1 cellular context compared by ENCODE assay signal in the genomic region with DNA sequence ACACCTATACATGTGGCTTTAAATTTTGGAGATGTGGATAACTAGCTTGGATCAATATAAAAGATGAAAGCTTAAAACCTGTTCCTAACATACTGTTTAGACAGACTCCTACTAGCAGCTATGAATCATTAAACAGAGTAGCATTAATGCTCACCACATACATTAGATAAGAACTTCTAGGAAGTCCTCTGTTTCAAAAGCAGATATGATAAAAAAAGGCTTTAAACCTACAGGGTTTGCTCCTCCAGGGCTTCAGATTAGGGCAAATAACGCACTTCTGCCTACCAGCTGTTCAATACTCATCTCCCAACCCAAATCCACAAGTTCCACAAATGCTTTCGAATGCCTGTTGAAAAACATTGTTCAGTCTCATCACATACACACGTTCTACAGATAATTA.
A peak's percentile ranks its signal among the peaks of the same experiment; 100 is the strongest.
TF ChIP-seq lines count a peak whose summit lies in the region.

No MANE protein-coding gene starts in this region.

TF ChIP-seq in K562, 482 proteins besides CTCF, POLR2A, EP300 and RAD21 (continued from another document and continues in another):
- TF ChIP-seq, protein P1, sequence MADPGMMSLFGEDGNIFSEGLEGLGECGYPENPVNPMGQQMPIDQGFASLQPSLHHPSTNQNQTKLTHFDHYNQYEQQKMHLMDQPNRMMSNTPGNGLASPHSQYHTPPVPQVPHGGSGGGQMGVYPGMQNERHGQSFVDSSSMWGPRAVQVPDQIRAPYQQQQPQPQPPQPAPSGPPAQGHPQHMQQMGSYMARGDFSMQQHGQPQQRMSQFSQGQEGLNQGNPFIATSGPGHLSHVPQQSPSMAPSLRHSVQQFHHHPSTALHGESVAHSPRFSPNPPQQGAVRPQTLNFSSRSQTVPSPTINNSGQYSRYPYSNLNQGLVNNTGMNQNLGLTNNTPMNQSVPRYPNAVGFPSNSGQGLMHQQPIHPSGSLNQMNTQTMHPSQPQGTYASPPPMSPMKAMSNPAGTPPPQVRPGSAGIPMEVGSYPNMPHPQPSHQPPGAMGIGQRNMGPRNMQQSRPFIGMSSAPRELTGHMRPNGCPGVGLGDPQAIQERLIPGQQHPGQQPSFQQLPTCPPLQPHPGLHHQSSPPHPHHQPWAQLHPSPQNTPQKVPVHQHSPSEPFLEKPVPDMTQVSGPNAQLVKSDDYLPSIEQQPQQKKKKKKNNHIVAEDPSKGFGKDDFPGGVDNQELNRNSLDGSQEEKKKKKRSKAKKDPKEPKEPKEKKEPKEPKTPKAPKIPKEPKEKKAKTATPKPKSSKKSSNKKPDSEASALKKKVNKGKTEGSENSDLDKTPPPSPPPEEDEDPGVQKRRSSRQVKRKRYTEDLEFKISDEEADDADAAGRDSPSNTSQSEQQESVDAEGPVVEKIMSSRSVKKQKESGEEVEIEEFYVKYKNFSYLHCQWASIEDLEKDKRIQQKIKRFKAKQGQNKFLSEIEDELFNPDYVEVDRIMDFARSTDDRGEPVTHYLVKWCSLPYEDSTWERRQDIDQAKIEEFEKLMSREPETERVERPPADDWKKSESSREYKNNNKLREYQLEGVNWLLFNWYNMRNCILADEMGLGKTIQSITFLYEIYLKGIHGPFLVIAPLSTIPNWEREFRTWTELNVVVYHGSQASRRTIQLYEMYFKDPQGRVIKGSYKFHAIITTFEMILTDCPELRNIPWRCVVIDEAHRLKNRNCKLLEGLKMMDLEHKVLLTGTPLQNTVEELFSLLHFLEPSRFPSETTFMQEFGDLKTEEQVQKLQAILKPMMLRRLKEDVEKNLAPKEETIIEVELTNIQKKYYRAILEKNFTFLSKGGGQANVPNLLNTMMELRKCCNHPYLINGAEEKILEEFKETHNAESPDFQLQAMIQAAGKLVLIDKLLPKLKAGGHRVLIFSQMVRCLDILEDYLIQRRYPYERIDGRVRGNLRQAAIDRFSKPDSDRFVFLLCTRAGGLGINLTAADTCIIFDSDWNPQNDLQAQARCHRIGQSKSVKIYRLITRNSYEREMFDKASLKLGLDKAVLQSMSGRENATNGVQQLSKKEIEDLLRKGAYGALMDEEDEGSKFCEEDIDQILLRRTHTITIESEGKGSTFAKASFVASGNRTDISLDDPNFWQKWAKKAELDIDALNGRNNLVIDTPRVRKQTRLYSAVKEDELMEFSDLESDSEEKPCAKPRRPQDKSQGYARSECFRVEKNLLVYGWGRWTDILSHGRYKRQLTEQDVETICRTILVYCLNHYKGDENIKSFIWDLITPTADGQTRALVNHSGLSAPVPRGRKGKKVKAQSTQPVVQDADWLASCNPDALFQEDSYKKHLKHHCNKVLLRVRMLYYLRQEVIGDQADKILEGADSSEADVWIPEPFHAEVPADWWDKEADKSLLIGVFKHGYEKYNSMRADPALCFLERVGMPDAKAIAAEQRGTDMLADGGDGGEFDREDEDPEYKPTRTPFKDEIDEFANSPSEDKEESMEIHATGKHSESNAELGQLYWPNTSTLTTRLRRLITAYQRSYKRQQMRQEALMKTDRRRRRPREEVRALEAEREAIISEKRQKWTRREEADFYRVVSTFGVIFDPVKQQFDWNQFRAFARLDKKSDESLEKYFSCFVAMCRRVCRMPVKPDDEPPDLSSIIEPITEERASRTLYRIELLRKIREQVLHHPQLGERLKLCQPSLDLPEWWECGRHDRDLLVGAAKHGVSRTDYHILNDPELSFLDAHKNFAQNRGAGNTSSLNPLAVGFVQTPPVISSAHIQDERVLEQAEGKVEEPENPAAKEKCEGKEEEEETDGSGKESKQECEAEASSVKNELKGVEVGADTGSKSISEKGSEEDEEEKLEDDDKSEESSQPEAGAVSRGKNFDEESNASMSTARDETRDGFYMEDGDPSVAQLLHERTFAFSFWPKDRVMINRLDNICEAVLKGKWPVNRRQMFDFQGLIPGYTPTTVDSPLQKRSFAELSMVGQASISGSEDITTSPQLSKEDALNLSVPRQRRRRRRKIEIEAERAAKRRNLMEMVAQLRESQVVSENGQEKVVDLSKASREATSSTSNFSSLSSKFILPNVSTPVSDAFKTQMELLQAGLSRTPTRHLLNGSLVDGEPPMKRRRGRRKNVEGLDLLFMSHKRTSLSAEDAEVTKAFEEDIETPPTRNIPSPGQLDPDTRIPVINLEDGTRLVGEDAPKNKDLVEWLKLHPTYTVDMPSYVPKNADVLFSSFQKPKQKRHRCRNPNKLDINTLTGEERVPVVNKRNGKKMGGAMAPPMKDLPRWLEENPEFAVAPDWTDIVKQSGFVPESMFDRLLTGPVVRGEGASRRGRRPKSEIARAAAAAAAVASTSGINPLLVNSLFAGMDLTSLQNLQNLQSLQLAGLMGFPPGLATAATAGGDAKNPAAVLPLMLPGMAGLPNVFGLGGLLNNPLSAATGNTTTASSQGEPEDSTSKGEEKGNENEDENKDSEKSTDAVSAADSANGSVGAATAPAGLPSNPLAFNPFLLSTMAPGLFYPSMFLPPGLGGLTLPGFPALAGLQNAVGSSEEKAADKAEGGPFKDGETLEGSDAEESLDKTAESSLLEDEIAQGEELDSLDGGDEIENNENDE (IDR thresholded peaks at IDR 0.05; ENCODE audit: low read depth, low read length) = no peak
- TF ChIP-seq ZNF174 (CRISPR knock-in tag; IDR thresholded peaks at IDR 0.05) = no peak
- TF ChIP-seq KDM4B (IDR thresholded peaks at IDR 0.05; ENCODE audit: borderline replicate concordance in 2 of 2, low read depth in 1 of 2) = no peak
- TF ChIP-seq, protein P2, sequence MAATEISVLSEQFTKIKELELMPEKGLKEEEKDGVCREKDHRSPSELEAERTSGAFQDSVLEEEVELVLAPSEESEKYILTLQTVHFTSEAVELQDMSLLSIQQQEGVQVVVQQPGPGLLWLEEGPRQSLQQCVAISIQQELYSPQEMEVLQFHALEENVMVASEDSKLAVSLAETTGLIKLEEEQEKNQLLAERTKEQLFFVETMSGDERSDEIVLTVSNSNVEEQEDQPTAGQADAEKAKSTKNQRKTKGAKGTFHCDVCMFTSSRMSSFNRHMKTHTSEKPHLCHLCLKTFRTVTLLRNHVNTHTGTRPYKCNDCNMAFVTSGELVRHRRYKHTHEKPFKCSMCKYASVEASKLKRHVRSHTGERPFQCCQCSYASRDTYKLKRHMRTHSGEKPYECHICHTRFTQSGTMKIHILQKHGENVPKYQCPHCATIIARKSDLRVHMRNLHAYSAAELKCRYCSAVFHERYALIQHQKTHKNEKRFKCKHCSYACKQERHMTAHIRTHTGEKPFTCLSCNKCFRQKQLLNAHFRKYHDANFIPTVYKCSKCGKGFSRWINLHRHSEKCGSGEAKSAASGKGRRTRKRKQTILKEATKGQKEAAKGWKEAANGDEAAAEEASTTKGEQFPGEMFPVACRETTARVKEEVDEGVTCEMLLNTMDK (IDR thresholded peaks at IDR 0.05; ENCODE audit: borderline replicate concordance, insufficient read depth, low read depth, low read length, poor library complexity, severe bottlenecking) = no peak
- TF ChIP-seq YBX1 (IDR thresholded peaks at IDR 0.05) = no peak
- TF ChIP-seq TRIM28 (IDR thresholded peaks at IDR 0.05) = no peak
- TF ChIP-seq SREBF1 (IDR thresholded peaks at IDR 0.05; ENCODE audit: borderline replicate concordance, low read depth, low read length) = no peak
- no peak for TF ChIP-seq CEBPB (tag; IDR thresholded peaks at IDR 0.05)
- TF ChIP-seq, protein P3, sequence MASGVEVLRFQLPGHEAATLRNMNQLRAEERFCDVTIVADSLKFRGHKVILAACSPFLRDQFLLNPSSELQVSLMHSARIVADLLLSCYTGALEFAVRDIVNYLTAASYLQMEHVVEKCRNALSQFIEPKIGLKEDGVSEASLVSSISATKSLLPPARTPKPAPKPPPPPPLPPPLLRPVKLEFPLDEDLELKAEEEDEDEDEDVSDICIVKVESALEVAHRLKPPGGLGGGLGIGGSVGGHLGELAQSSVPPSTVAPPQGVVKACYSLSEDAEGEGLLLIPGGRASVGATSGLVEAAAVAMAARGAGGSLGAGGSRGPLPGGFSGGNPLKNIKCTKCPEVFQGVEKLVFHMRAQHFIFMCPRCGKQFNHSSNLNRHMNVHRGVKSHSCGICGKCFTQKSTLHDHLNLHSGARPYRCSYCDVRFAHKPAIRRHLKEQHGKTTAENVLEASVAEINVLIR (CRISPR knock-in tag; IDR thresholded peaks at IDR 0.05) = no peak
- TF ChIP-seq RFX5 (IDR thresholded peaks at IDR 0.05; ENCODE audit: low read depth, low read length) = no peak
- TF ChIP-seq, protein P4, sequence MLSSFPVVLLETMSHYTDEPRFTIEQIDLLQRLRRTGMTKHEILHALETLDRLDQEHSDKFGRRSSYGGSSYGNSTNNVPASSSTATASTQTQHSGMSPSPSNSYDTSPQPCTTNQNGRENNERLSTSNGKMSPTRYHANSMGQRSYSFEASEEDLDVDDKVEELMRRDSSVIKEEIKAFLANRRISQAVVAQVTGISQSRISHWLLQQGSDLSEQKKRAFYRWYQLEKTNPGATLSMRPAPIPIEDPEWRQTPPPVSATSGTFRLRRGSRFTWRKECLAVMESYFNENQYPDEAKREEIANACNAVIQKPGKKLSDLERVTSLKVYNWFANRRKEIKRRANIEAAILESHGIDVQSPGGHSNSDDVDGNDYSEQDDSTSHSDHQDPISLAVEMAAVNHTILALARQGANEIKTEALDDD (IDR thresholded peaks at IDR 0.05) = peak; percentile 91
- TF ChIP-seq TCF7L2 (IDR thresholded peaks at IDR 0.05; ENCODE audit: low read depth, low read length) = no peak
- TF ChIP-seq HLTF (IDR thresholded peaks at IDR 0.05) = no peak
- TF ChIP-seq HEY1 (CRISPR knock-in tag; IDR thresholded peaks at IDR 0.05; ENCODE audit: borderline replicate concordance) = no peak
- TF ChIP-seq, protein P5, sequence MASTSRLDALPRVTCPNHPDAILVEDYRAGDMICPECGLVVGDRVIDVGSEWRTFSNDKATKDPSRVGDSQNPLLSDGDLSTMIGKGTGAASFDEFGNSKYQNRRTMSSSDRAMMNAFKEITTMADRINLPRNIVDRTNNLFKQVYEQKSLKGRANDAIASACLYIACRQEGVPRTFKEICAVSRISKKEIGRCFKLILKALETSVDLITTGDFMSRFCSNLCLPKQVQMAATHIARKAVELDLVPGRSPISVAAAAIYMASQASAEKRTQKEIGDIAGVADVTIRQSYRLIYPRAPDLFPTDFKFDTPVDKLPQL (IDR thresholded peaks at IDR 0.05; ENCODE audit: extremely low read depth, insufficient read length) = no peak
- TF ChIP-seq, protein P6, sequence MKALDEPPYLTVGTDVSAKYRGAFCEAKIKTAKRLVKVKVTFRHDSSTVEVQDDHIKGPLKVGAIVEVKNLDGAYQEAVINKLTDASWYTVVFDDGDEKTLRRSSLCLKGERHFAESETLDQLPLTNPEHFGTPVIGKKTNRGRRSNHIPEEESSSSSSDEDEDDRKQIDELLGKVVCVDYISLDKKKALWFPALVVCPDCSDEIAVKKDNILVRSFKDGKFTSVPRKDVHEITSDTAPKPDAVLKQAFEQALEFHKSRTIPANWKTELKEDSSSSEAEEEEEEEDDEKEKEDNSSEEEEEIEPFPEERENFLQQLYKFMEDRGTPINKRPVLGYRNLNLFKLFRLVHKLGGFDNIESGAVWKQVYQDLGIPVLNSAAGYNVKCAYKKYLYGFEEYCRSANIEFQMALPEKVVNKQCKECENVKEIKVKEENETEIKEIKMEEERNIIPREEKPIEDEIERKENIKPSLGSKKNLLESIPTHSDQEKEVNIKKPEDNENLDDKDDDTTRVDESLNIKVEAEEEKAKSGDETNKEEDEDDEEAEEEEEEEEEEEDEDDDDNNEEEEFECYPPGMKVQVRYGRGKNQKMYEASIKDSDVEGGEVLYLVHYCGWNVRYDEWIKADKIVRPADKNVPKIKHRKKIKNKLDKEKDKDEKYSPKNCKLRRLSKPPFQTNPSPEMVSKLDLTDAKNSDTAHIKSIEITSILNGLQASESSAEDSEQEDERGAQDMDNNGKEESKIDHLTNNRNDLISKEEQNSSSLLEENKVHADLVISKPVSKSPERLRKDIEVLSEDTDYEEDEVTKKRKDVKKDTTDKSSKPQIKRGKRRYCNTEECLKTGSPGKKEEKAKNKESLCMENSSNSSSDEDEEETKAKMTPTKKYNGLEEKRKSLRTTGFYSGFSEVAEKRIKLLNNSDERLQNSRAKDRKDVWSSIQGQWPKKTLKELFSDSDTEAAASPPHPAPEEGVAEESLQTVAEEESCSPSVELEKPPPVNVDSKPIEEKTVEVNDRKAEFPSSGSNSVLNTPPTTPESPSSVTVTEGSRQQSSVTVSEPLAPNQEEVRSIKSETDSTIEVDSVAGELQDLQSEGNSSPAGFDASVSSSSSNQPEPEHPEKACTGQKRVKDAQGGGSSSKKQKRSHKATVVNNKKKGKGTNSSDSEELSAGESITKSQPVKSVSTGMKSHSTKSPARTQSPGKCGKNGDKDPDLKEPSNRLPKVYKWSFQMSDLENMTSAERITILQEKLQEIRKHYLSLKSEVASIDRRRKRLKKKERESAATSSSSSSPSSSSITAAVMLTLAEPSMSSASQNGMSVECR (CRISPR knock-in tag; IDR thresholded peaks at IDR 0.05) = no peak
- TF ChIP-seq ZNF212 (CRISPR knock-in tag; IDR thresholded peaks at IDR 0.05) = no peak
- TF ChIP-seq, protein P7, sequence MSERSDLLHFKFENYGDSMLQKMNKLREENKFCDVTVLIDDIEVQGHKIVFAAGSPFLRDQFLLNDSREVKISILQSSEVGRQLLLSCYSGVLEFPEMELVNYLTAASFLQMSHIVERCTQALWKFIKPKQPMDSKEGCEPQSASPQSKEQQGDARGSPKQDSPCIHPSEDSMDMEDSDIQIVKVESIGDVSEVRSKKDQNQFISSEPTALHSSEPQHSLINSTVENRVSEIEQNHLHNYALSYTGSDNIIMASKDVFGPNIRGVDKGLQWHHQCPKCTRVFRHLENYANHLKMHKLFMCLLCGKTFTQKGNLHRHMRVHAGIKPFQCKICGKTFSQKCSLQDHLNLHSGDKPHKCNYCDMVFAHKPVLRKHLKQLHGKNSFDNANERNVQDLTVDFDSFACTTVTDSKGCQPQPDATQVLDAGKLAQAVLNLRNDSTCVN (CRISPR knock-in tag; IDR thresholded peaks at IDR 0.05) = no peak
- TF ChIP-seq, protein P8, sequence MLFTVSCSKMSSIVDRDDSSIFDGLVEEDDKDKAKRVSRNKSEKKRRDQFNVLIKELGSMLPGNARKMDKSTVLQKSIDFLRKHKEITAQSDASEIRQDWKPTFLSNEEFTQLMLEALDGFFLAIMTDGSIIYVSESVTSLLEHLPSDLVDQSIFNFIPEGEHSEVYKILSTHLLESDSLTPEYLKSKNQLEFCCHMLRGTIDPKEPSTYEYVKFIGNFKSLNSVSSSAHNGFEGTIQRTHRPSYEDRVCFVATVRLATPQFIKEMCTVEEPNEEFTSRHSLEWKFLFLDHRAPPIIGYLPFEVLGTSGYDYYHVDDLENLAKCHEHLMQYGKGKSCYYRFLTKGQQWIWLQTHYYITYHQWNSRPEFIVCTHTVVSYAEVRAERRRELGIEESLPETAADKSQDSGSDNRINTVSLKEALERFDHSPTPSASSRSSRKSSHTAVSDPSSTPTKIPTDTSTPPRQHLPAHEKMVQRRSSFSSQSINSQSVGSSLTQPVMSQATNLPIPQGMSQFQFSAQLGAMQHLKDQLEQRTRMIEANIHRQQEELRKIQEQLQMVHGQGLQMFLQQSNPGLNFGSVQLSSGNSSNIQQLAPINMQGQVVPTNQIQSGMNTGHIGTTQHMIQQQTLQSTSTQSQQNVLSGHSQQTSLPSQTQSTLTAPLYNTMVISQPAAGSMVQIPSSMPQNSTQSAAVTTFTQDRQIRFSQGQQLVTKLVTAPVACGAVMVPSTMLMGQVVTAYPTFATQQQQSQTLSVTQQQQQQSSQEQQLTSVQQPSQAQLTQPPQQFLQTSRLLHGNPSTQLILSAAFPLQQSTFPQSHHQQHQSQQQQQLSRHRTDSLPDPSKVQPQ (CRISPR knock-in tag; IDR thresholded peaks at IDR 0.05; ENCODE audit: borderline replicate concordance) = no peak
- TF ChIP-seq TBL1XR1 (IDR thresholded peaks at IDR 0.05; ENCODE audit: low read length in 2 of 2) = 0 out of 4 replicates have a peak, but pooled peaks of 1 of the 2 experiments have one; percentile 10
- TF ChIP-seq, protein P9, sequence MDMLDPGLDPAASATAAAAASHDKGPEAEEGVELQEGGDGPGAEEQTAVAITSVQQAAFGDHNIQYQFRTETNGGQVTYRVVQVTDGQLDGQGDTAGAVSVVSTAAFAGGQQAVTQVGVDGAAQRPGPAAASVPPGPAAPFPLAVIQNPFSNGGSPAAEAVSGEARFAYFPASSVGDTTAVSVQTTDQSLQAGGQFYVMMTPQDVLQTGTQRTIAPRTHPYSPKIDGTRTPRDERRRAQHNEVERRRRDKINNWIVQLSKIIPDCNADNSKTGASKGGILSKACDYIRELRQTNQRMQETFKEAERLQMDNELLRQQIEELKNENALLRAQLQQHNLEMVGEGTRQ (CRISPR knock-in tag; IDR thresholded peaks at IDR 0.05) = no peak
- TF ChIP-seq RCOR1 (IDR thresholded peaks at IDR 0.05; ENCODE audit: borderline replicate concordance in 1 of 2, low read depth in 2 of 2, low read length in 2 of 2) = peak in 1 of 2 experiments; percentile 58; a peak in 1 of 4 replicates
- TF ChIP-seq ZNF696 (CRISPR knock-in tag; conservative IDR thresholded peaks at IDR 0.05) = no peak
